15 cellular contexts compared by ENCODE assay signal in the genomic region with DNA sequence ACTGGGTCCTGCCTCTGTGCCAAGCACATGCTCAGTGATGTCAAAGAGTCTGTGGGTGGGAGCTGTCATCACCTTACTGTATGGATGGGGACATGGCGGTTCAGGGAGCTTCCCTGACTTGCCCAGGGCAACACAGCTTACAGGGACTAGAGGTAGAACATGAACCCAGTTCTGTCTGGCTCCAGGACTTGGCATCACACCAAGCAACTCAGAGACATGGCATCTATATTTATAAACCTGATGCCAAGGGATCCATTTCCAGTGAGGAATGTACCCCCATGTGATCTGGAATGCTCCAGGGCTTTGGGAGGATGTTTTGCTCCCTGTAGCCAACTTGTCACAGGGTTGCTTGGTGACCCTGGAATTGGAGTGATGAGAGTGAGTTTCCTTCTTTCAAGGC. TPM values are rescaled to one million over a fixed set of nuclear protein-coding genes. Genes with fewer than 3 reads are reported as not detected.
DNase-seq lines count a peak whose midpoint lies in the region; ATAC-seq and TF ChIP-seq lines count a peak whose summit lies in the region.
"Had no signal": no experiment of that assay in that cellular context is flagged by ENCODE, and none has a peak within 500 bp of the region (broad histone marks: within the 10 kb centered on the region; RNA-seq: fewer than 3 reads in every experiment).

No MANE protein-coding gene starts in this region.

- TF ChIP-seq CTCF in AG10803 (conservative IDR thresholded peaks at IDR 0.05; ENCODE audit: low read length): no peak
- TF ChIP-seq CTCF in epithelial cell of esophagus (IDR thresholded peaks at IDR 0.05; ENCODE audit: insufficient read depth, low read depth, low read length, missing control alignments): no peak
- TF ChIP-seq CTCF in suprapubic skin (IDR thresholded peaks at IDR 0.05): no peak

- no peaks in the 10 kb centered on the region for H4K20me1 ChIP-seq in GM23248 (ENCODE audit: insufficient read depth)
- H4K20me1 ChIP-seq: BLaER1 had no signal

- 43 to 83% methylated on average over 1 of the region's 1 CpG for WGBS in GM23248 (ENCODE audit: low coverage in 1 of 2, low lambda C conversion rate in 2 of 2, missing lambda C conversion rate in 2 of 2), 2 experiments
- WGBS in suprapubic skin: no CpG with 5 or more reads among the region's 1 CpG

- no peaks in the 10 kb centered on the region for H3K9me2 ChIP-seq in GM23248 (ENCODE audit: insufficient read depth)

- H3K36me3 ChIP-seq in GM23248 (ENCODE audit: low read depth) (no peaks in the 10 kb centered on the region), suprapubic skin (no peaks in the 10 kb centered on the region)
- H3K36me3 ChIP-seq: BLaER1, neutrophil had no signal

- no peak overlapping the region for H3K27ac ChIP-seq in GM23248
- no peak overlapping the region for H3K27ac ChIP-seq in suprapubic skin
- H3K27ac ChIP-seq: BLaER1, neutrophil had no signal

- H3K27me3 ChIP-seq in GM23248 (replicated peaks; ENCODE audit: insufficient read depth) (peaks cover 7% of the 10 kb centered on the region; the same call in 1 of the 2 replicates), suprapubic skin (peaks cover 3% of the 10 kb centered on the region)
- H3K27me3 ChIP-seq: BLaER1 had no signal

- DNase-seq in AG10803 (ENCODE audit: low read depth) (peak; percentile 62), GM23248 (peak; percentile 50), T1000 (lab: John Stamatoyannopoulos, UW) (peak; percentile 62), epithelial cell of esophagus (ENCODE audit: low read depth) (peak; percentile 50), suprapubic skin (ENCODE audit: low spot score in 2 of 2) (no peak)
- DNase-seq: amniotic stem cell, NCI-H2029 treated with DMSO at 0.1 percent for 48 hours had no signal

- H3K4me3 ChIP-seq in AG10803 (ENCODE audit: low read length): no peak overlapping the region
- no peak overlapping the region for H3K4me3 ChIP-seq in GM23248
- no peak overlapping the region for H3K4me3 ChIP-seq in epithelial cell of esophagus (ENCODE audit: low read length)
- no peak overlapping the region for H3K4me3 ChIP-seq in suprapubic skin
- H3K4me3 ChIP-seq: BLaER1 had no signal

- TF ChIP-seq EP300 in suprapubic skin (IDR thresholded peaks at IDR 0.05): no peak

- ATAC-seq in HG03378 (IDR thresholded peaks at IDR 0.05; ENCODE audit: unreplicated experiment) (no peak), GM21619 (IDR thresholded peaks at IDR 0.05; ENCODE audit: unreplicated experiment) (no peak), HG03342 (IDR thresholded peaks at IDR 0.05; ENCODE audit: unreplicated experiment) (no peak)
- ATAC-seq: WTC11 had no signal

- H3F3A ChIP-seq in GM23248 (ENCODE audit: insufficient read depth): peaks cover 35% of the 10 kb centered on the region

- in situ Hi-C loops in GM23248 (cut with MboI): no loop called here

- H3K4me2 ChIP-seq in GM23248 (ENCODE audit: unreplicated experiment): no peak overlapping the region
- H3K4me2 ChIP-seq: BLaER1 had no signal

- TF ChIP-seq POLR2A in suprapubic skin (IDR thresholded peaks at IDR 0.05): no peak

- H3K9ac ChIP-seq in GM23248: no peak overlapping the region
- H3K9ac ChIP-seq: BLaER1 had no signal

- H3K4me1 ChIP-seq in GM23248 (ENCODE audit: insufficient read depth) (peaks cover 24% of the 10 kb centered on the region), suprapubic skin (peaks cover 17% of the 10 kb centered on the region)

- H3K9me3 ChIP-seq in GM23248 (ENCODE audit: low read depth): no peaks in the 10 kb centered on the region
- H3K9me3 ChIP-seq in suprapubic skin: no peaks in the 10 kb centered on the region
- H3K9me3 ChIP-seq: neutrophil had no signal

- no peaks in the 10 kb centered on the region for H3K79me2 ChIP-seq in GM23248 (ENCODE audit: insufficient read depth)

- no peak overlapping the region for H2AFZ ChIP-seq in GM23248

RNA-seq across cellular contexts. Expression of a gene that starts 38.3 kb away (rescaled TPM):
- not detected in 2 replicates for total RNA-seq in GM23248 (2014; rRNA removed; shearing (Covaris generic))
- polyA plus RNA-seq in GM23248 (2016; fragmentation: Nextera tagmentation; extraction: Ambion mirVana): not detected in 2 replicates
- total RNA-seq in suprapubic skin: not detected
- total RNA-seq: chondrocyte, mesothelial cell of epicardium, WTC11 had no signal

Comparison
In these comparisons a context has a peak if more than half of its experiments do, and no peak if none do; other contexts are left out.
1. DNase-seq: peak in AG10803 (single experiment), GM23248 (single experiment), T1000 (single experiment) and epithelial cell of esophagus (single experiment); none in suprapubic skin (0 of 2).